13 cellular contexts compared by ENCODE assay signal in genomic region chr14:68363401-68363800, GRCh38.
DNase-seq lines count a peak whose midpoint lies in the region; ATAC-seq, FAIRE-seq and TF ChIP-seq lines count a peak whose summit lies in the region.
"Had no signal": no experiment of that assay in that cellular context is flagged by ENCODE, and none has a peak within 500 bp of the region (broad histone marks: within the 10 kb centered on the region; RNA-seq: fewer than 3 reads in every experiment).

No MANE protein-coding gene starts in this region.

- no peak for TF ChIP-seq EP300 in neural cell (conservative IDR thresholded peaks at IDR 0.05; ENCODE audit: poor library complexity, severe bottlenecking)

- no peaks in the 10 kb centered on the region for H3K79me2 ChIP-seq in neural cell (replicated peaks; ENCODE audit: insufficient read depth, low read length)

- H3K27ac ChIP-seq in BLaER1 (peak overlapping the region; percentile 80), neural cell (ENCODE audit: low read length) (peak overlapping the region; percentile 78)

- H2AFZ ChIP-seq in neural cell (ENCODE audit: low read depth, low read length) = peak overlapping the region; percentile 43

- ATAC-seq in HG03135 (IDR thresholded peaks at IDR 0.05; ENCODE audit: unreplicated experiment) = no peak
- ATAC-seq: stimulated activated effector memory CD8-positive, alpha-beta T cell treated with anti-CD3 and anti-CD28 coated beads, Interleukin-12 subunit alpha, Interleukin-12 subunit beta, amount 100 ng/mL, for 72 hours had no signal

- no peak for FAIRE-seq in H54 (lab: Jason Lieb, UNC)
- FAIRE-seq: small intestine had no signal

- peak overlapping the region; percentile 46 for H3K4me2 ChIP-seq in BLaER1
- H3K4me2 ChIP-seq in neural cell (ENCODE audit: low read length) = no peak overlapping the region

- no peak for TF ChIP-seq RAD21 in neural cell (conservative IDR thresholded peaks at IDR 0.05)

- peak; percentile 7 for TF ChIP-seq CTCF in epithelial cell of proximal tubule (conservative IDR thresholded peaks at IDR 0.05; ENCODE audit: low read depth, low read length)
- TF ChIP-seq CTCF in neural cell (IDR thresholded peaks at IDR 0.05; ENCODE audit: poor library complexity, severe bottlenecking) = peak; percentile 46

- no peaks in the 10 kb centered on the region for H4K20me1 ChIP-seq in BLaER1
- no peaks in the 10 kb centered on the region for H4K20me1 ChIP-seq in neural cell (ENCODE audit: insufficient read depth)

- H3K36me3 ChIP-seq in BLaER1 (no peaks in the 10 kb centered on the region), neural cell (ENCODE audit: insufficient read depth, low read length) (no peaks in the 10 kb centered on the region)

- H3K4me3 ChIP-seq in BLaER1 = no peak overlapping the region
- H3K4me3 ChIP-seq in epithelial cell of proximal tubule (ENCODE audit: low read depth, low read length) = no peak overlapping the region
- peak overlapping the region; percentile 57 for H3K4me3 ChIP-seq in neural cell (ENCODE audit: low read length)

- H3F3A ChIP-seq in neural cell (ENCODE audit: insufficient read depth, low read length, poor library complexity, severe bottlenecking) = no peaks in the 10 kb centered on the region

- H3K9ac ChIP-seq in BLaER1 = no peak overlapping the region
- H3K9ac ChIP-seq in neural cell (ENCODE audit: low read length) = peak overlapping the region; percentile 62

- peaks cover 87% of the 10 kb centered on the region for H3K4me1 ChIP-seq in BLaER1

- H3K27me3 ChIP-seq in BLaER1 (no peaks in the 10 kb centered on the region), neural cell (ENCODE audit: insufficient read depth, low read depth, low read length) (no peaks in the 10 kb centered on the region)

- no peak for TF ChIP-seq POLR2A in H54 (IDR thresholded peaks at IDR 0.05; ENCODE audit: low read depth, low read length)

- DNase-seq in NCI-H2227 (lab: John Stamatoyannopoulos, UW; ENCODE audit: unreplicated experiment) (peak; percentile 74), epithelial cell of proximal tubule (ENCODE audit: low read depth) (no peak), NCI-H526 (lab: John Stamatoyannopoulos, UW) (no peak), H54 (ENCODE audit: insufficient read length, low spot score) (no peak), T1000 (lab: John Stamatoyannopoulos, UW) (no peak)
- DNase-seq: effector memory CD4-positive, alpha-beta T cell; kidney glomerular epithelial cell; NCI-H2081 treated with DMSO at 0.1 percent for 48 hours; small intestine had no signal

- H3K9me3 ChIP-seq in BLaER1 = peaks cover 11% of the 10 kb centered on the region
- no peaks in the 10 kb centered on the region for H3K9me3 ChIP-seq in neural cell (ENCODE audit: low read length)

- no peaks in the 10 kb centered on the region for H3K9me2 ChIP-seq in neural cell (ENCODE audit: insufficient read depth, low read length)

TF ChIP-seq in neural cell, 6 proteins besides CTCF, POLR2A, EP300 and RAD21:
- peak; percentile 20 for TF ChIP-seq POLR2AphosphoS5 (IDR thresholded peaks at IDR 0.05)
- TF ChIP-seq MXI1 (conservative IDR thresholded peaks at IDR 0.05; ENCODE audit: poor library complexity, severe bottlenecking) = no peak
